1 cellular context compared by ENCODE assay signal in genomic region chr19:40599331-40600085, GRCh38.
TF ChIP-seq lines count a peak whose summit lies in the region.

No MANE protein-coding gene starts in this region.

TF ChIP-seq in K562, 482 proteins besides CTCF, POLR2A, EP300 and RAD21 (continued from another document):
- TF ChIP-seq, protein P1, sequence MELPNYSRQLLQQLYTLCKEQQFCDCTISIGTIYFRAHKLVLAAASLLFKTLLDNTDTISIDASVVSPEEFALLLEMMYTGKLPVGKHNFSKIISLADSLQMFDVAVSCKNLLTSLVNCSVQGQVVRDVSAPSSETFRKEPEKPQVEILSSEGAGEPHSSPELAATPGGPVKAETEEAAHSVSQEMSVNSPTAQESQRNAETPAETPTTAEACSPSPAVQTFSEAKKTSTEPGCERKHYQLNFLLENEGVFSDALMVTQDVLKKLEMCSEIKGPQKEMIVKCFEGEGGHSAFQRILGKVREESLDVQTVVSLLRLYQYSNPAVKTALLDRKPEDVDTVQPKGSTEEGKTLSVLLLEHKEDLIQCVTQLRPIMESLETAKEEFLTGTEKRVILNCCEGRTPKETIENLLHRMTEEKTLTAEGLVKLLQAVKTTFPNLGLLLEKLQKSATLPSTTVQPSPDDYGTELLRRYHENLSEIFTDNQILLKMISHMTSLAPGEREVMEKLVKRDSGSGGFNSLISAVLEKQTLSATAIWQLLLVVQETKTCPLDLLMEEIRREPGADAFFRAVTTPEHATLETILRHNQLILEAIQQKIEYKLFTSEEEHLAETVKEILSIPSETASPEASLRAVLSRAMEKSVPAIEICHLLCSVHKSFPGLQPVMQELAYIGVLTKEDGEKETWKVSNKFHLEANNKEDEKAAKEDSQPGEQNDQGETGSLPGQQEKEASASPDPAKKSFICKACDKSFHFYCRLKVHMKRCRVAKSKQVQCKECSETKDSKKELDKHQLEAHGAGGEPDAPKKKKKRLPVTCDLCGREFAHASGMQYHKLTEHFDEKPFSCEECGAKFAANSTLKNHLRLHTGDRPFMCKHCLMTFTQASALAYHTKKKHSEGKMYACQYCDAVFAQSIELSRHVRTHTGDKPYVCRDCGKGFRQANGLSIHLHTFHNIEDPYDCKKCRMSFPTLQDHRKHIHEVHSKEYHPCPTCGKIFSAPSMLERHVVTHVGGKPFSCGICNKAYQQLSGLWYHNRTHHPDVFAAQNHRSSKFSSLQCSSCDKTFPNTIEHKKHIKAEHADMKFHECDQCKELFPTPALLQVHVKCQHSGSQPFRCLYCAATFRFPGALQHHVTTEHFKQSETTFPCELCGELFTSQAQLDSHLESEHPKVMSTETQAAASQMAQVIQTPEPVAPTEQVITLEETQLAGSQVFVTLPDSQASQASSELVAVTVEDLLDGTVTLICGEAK (IDR thresholded peaks at IDR 0.05): 0 out of 2 replicates have a peak, but pooled peaks have one; percentile 42
- TF ChIP-seq, protein P1 (CRISPR knock-in tag; IDR thresholded peaks at IDR 0.05): no peak
- no peak for TF ChIP-seq TEAD2 (tag; IDR thresholded peaks at IDR 0.05)
- peak; percentile 16 for TF ChIP-seq ARHGAP35 (IDR thresholded peaks at IDR 0.05; ENCODE audit: partially characterized antibody)
- no peak for TF ChIP-seq ZFP30 (CRISPR knock-in tag; IDR thresholded peaks at IDR 0.05; ENCODE audit: borderline replicate concordance)
- 0 out of 2 replicates have a peak, but pooled peaks have one; percentile 36 for TF ChIP-seq THRAP3 (IDR thresholded peaks at IDR 0.05; ENCODE audit: borderline replicate concordance)
- no peak for TF ChIP-seq ZSCAN29 (IDR thresholded peaks at IDR 0.05)
- TF ChIP-seq TSHZ1 (CRISPR knock-in tag; IDR thresholded peaks at IDR 0.05): no peak
- 0 out of 2 replicates have a peak, but pooled peaks have one; percentile 16 for TF ChIP-seq LEF1 (IDR thresholded peaks at IDR 0.05)
- TF ChIP-seq TAL1 (IDR thresholded peaks at IDR 0.05): peak; percentile 19; the same call in 1 of the 2 replicates
- peak in 1 of 2 experiments; percentile 55; a peak in 2 of 4 replicates for TF ChIP-seq HDAC1 (IDR thresholded peaks at IDR 0.05)
- 0 out of 2 replicates have a peak, but pooled peaks have one; percentile 21 for TF ChIP-seq HDAC2 (IDR thresholded peaks at IDR 0.05)
- 0 out of 2 replicates have a peak, but pooled peaks have one; percentile 4 for TF ChIP-seq ZNF766 (CRISPR knock-in tag; conservative IDR thresholded peaks at IDR 0.05)
- TF ChIP-seq OTX1 (CRISPR knock-in tag; IDR thresholded peaks at IDR 0.05): peak; percentile 63; the same call in 1 of the 2 replicates
- TF ChIP-seq HDGF (IDR thresholded peaks at IDR 0.05): peak; percentile 93
- peak; percentile 58; the same call in 1 of the 2 replicates for TF ChIP-seq LARP7 (IDR thresholded peaks at IDR 0.05)
- TF ChIP-seq CREB3 (tag; conservative IDR thresholded peaks at IDR 0.05; ENCODE audit: low read depth): no peak
- TF ChIP-seq ELF4 (CRISPR knock-in tag; IDR thresholded peaks at IDR 0.05): peak; percentile 64; the same call in 1 of the 2 replicates
- peak; percentile 87 for TF ChIP-seq HLTF (IDR thresholded peaks at IDR 0.05)
- TF ChIP-seq SIRT6 (IDR thresholded peaks at IDR 0.05; ENCODE audit: low read depth, low read length): no peak
- TF ChIP-seq KDM1A (IDR thresholded peaks at IDR 0.05): peak in 1 of 2 experiments; percentile 10; a peak in 2 of 4 replicates
- peak; percentile 45; the same call in 1 of the 2 replicates for TF ChIP-seq ARID1B (IDR thresholded peaks at IDR 0.05)
- peak; percentile 77; the same call in 1 of the 2 replicates for TF ChIP-seq NBN (IDR thresholded peaks at IDR 0.05; ENCODE audit: low read depth)
- peak; percentile 62; the same call in 1 of the 2 replicates for TF ChIP-seq TOE1 (IDR thresholded peaks at IDR 0.05; ENCODE audit: borderline replicate concordance)
- no peak for TF ChIP-seq TOE1 (CRISPR knock-in tag; IDR thresholded peaks at IDR 0.05; ENCODE audit: borderline replicate concordance, low read depth)
- TF ChIP-seq ZEB2 (IDR thresholded peaks at IDR 0.05): peak; percentile 44; the same call in 1 of the 2 replicates
- TF ChIP-seq NR3C1 (CRISPR knock-in tag; IDR thresholded peaks at IDR 0.05): no peak
- peak; percentile 70 for TF ChIP-seq MIER1 (IDR thresholded peaks at IDR 0.05; ENCODE audit: low read depth)
- no peak for TF ChIP-seq FOXA1 (IDR thresholded peaks at IDR 0.05; ENCODE audit: borderline replicate concordance)
- peak; percentile 60 for TF ChIP-seq NCOA4 (IDR thresholded peaks at IDR 0.05; ENCODE audit: partially characterized antibody)
- TF ChIP-seq, protein P2, sequence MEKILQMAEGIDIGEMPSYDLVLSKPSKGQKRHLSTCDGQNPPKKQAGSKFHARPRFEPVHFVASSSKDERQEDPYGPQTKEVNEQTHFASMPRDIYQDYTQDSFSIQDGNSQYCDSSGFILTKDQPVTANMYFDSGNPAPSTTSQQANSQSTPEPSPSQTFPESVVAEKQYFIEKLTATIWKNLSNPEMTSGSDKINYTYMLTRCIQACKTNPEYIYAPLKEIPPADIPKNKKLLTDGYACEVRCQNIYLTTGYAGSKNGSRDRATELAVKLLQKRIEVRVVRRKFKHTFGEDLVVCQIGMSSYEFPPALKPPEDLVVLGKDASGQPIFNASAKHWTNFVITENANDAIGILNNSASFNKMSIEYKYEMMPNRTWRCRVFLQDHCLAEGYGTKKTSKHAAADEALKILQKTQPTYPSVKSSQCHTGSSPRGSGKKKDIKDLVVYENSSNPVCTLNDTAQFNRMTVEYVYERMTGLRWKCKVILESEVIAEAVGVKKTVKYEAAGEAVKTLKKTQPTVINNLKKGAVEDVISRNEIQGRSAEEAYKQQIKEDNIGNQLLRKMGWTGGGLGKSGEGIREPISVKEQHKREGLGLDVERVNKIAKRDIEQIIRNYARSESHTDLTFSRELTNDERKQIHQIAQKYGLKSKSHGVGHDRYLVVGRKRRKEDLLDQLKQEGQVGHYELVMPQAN (IDR thresholded peaks at IDR 0.05; ENCODE audit: borderline replicate concordance): peak; percentile 46; the same call in 1 of the 2 replicates
- peak; percentile 26; the same call in 1 of the 2 replicates for TF ChIP-seq PHB2 (IDR thresholded peaks at IDR 0.05; ENCODE audit: low read depth)
- TF ChIP-seq MECOM (CRISPR knock-in tag; IDR thresholded peaks at IDR 0.05): 0 out of 2 replicates have a peak, but pooled peaks have one; percentile 19
- TF ChIP-seq ZNF263 (CRISPR knock-in tag; IDR thresholded peaks at IDR 0.05; ENCODE audit: borderline replicate concordance): peak; percentile 46; the same call in 1 of the 2 replicates
